ENCODE assay signal across 10 cellular contexts in genomic region chr3:23653647-23654525, GRCh38.
A peak's percentile ranks its signal among the peaks of the same experiment; 100 is the strongest.
DNase-seq lines count a peak whose midpoint lies in the region; ATAC-seq and TF ChIP-seq lines count a peak whose summit lies in the region.
"Had no signal": no experiment of that assay in that cellular context is flagged by ENCODE, and none has a peak within 500 bp of the region (broad histone marks: within the 10 kb centered on the region; RNA-seq: fewer than 3 reads in every experiment).

No MANE protein-coding gene starts in this region.

- POLR2A ChIA-PET in Panc1 (lab: Charles Lee): no interaction called here

- peaks cover 4% of the 10 kb centered on the region; the same call in 1 of the 2 replicates for H3K9me3 ChIP-seq in Panc1 (ENCODE audit: control insufficient read depth, insufficient read depth, low read depth, low read length)

- peaks cover 17% of the 10 kb centered on the region for H3K4me1 ChIP-seq in Panc1 (ENCODE audit: control insufficient read depth, insufficient read depth, low read length)

- in situ Hi-C loops in Panc1 (cut with HindIII; ENCODE audit: low pct_unique_long_range_greater_than_20kb, low sequenced_read_pairs): no loop called here

- CTCF ChIA-PET in Panc1 (lab: Charles Lee): no interaction called here
- CTCF ChIA-PET in activated CD8-positive, alpha-beta memory T cell treated with anti-CD3 and anti-CD28 coated beads, Interleukin-2, amount 10 ng/mL, durations not matched to agents 7 days and 5 days (lab: Charles Lee): no interaction called here

- H3K4me1 Mint-ChIP-seq in osteocyte (ENCODE audit: unreplicated experiment): peaks cover 20% of the 10 kb centered on the region
- H3K4me1 Mint-ChIP-seq in activated CD8-positive, alpha-beta memory T cell treated with anti-CD3 and anti-CD28 coated beads, Interleukin-2, amount 10 ng/mL, durations not matched to agents 7 days and 5 days: no peaks in the 10 kb centered on the region
- H3K4me1 Mint-ChIP-seq in nephron progenitor cell: peaks cover 33% of the 10 kb centered on the region

- no peaks in the 10 kb centered on the region for H3K36me3 ChIP-seq in Panc1 (ENCODE audit: control insufficient read depth, insufficient read depth, low read length)
- H3K36me3 ChIP-seq: brain microvascular endothelial cell had no signal

- no peaks in the 10 kb centered on the region for H3K27me3 ChIP-seq in Panc1 (ENCODE audit: control insufficient read depth, insufficient read depth, low read length)
- H3K27me3 ChIP-seq: brain microvascular endothelial cell had no signal

- H3K9me3 Mint-ChIP-seq in osteocyte (ENCODE audit: unreplicated experiment): peaks cover 5% of the 10 kb centered on the region
- no peaks in the 10 kb centered on the region for H3K9me3 Mint-ChIP-seq in activated CD8-positive, alpha-beta memory T cell treated with anti-CD3 and anti-CD28 coated beads, Interleukin-2, amount 10 ng/mL, durations not matched to agents 7 days and 5 days (ENCODE audit: low read depth)
- peaks cover 33% of the 10 kb centered on the region for H3K9me3 Mint-ChIP-seq in nephron progenitor cell

- H3K4me3 ChIP-seq in Panc1 (ENCODE audit: low read depth in 2 of 2, low read length in 2 of 2): no peak overlapping the region

- H3K4me3 Mint-ChIP-seq in osteocyte (ENCODE audit: unreplicated experiment) (no peak overlapping the region), nephron progenitor cell (no peak overlapping the region)
- H3K4me3 Mint-ChIP-seq in activated CD8-positive, alpha-beta memory T cell treated with anti-CD3 and anti-CD28 coated beads, Interleukin-2, amount 10 ng/mL, durations not matched to agents 7 days and 5 days: no peak overlapping the region

- no peaks in the 10 kb centered on the region for H3K36me3 Mint-ChIP-seq in osteocyte (ENCODE audit: unreplicated experiment)
- no peaks in the 10 kb centered on the region for H3K36me3 Mint-ChIP-seq in activated CD8-positive, alpha-beta memory T cell treated with anti-CD3 and anti-CD28 coated beads, Interleukin-2, amount 10 ng/mL, durations not matched to agents 7 days and 5 days
- no peaks in the 10 kb centered on the region for H3K36me3 Mint-ChIP-seq in nephron progenitor cell (ENCODE audit: low read depth)

- no peak for TF ChIP-seq CTCF in Panc1 (IDR thresholded peaks at IDR 0.05)
- TF ChIP-seq CTCF in osteocyte (IDR thresholded peaks at IDR 0.05): no peak
- TF ChIP-seq CTCF in nephron progenitor cell (IDR thresholded peaks at IDR 0.05): no peak

- no TSS peak for BruUV-seq in Panc1 (replicated peaks; lab: Mats Ljungman, UMichigan)

- no peak for DNase-seq in Panc1 (ENCODE audit: low read depth, low spot score)
- no peak for DNase-seq in osteocyte (ENCODE audit: extremely low spot score, unreplicated experiment)
- no peak for DNase-seq in activated CD8-positive, alpha-beta memory T cell treated with anti-CD3 and anti-CD28 coated beads, Interleukin-2, amount 10 ng/mL, durations not matched to agents 7 days and 5 days
- no peak for DNase-seq in stimulated activated CD4-positive, alpha-beta T cell treated with anti-CD3 and anti-CD28 coated beads, Interleukin-1b, Interleukin-23, amount 100 ng/mL, for 48 hours
- DNase-seq in nephron progenitor cell: no peak
- DNase-seq: activated CD4-positive, alpha-beta T cell treated with anti-CD3 and anti-CD28 coated beads for 48 hours; brain microvascular endothelial cell had no signal

- H3K27ac Mint-ChIP-seq in osteocyte (ENCODE audit: unreplicated experiment): no peak overlapping the region
- H3K27ac Mint-ChIP-seq in activated CD8-positive, alpha-beta memory T cell treated with anti-CD3 and anti-CD28 coated beads, Interleukin-2, amount 10 ng/mL, durations not matched to agents 7 days and 5 days: no peak overlapping the region
- H3K27ac Mint-ChIP-seq in nephron progenitor cell: no peak overlapping the region

- ATAC-seq in GM18498 (IDR thresholded peaks at IDR 0.05; ENCODE audit: unreplicated experiment) (peak; percentile 90), GM19467 (IDR thresholded peaks at IDR 0.05; ENCODE audit: unreplicated experiment) (peak; percentile 91), HG03045 (IDR thresholded peaks at IDR 0.05; ENCODE audit: unreplicated experiment) (peak; percentile 90), Panc1 (no peak)
- no peak for ATAC-seq in activated CD8-positive, alpha-beta memory T cell treated with anti-CD3 and anti-CD28 coated beads, Interleukin-2, amount 10 ng/mL, durations not matched to agents 7 days and 5 days

- intact Hi-C loops in Panc1 (cut with micrococcal nuclease; ENCODE audit: unreplicated experiment): no loop called here

- H3K27me3 Mint-ChIP-seq in osteocyte (ENCODE audit: unreplicated experiment) (no peaks in the 10 kb centered on the region), nephron progenitor cell (ENCODE audit: low read depth, poor library complexity) (peaks cover 4% of the 10 kb centered on the region)
- peaks cover 13% of the 10 kb centered on the region for H3K27me3 Mint-ChIP-seq in activated CD8-positive, alpha-beta memory T cell treated with anti-CD3 and anti-CD28 coated beads, Interleukin-2, amount 10 ng/mL, durations not matched to agents 7 days and 5 days

- H3K27ac ChIP-seq in Panc1 (ENCODE audit: low read length): peak overlapping the region; percentile 68
- H3K27ac ChIP-seq: brain microvascular endothelial cell had no signal

Comparison
In these comparisons a context has a peak if more than half of its experiments do, and no peak if none do; other contexts are left out.
1. ATAC-seq: peak in GM18498 (single experiment), GM19467 (single experiment) and HG03045 (single experiment); none in Panc1 (single experiment) and activated CD8-positive, alpha-beta memory T cell treated with anti-CD3 and anti-CD28 coated beads, Interleukin-2, amount 10 ng/mL, durations not matched to agents 7 days and 5 days (single experiment).